14 cellular contexts compared by ENCODE assay signal in the genomic region with DNA sequence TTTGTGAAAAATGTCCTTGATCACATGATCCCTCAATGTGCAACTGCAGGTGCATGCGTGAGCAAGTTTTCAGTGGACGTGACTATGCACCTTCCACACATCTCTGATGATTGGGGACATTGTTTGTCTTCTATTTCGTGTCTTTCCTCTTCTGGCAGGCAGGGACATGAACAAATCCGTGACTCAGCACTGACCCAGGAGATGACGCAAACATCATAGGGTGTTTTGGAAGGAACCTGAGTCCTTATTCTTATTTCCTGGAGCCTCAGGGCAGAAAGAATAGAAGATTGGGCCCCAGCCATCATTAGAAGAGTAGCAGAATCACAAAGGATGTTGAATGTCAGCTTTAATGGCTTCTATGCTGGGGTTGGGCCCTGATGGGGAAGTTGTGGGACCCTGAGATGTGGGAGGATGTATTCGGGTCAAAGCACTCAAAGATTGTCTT. TPM values are rescaled to one million over a fixed set of nuclear protein-coding genes. Genes with fewer than 3 reads are reported as not detected.
DNase-seq lines count a peak whose midpoint lies in the region; ATAC-seq, FAIRE-seq and TF ChIP-seq lines count a peak whose summit lies in the region.
"Had no signal": no experiment of that assay in that cellular context is flagged by ENCODE, and none has a peak within 500 bp of the region (broad histone marks: within the 10 kb centered on the region; RNA-seq: fewer than 3 reads in every experiment).

No MANE protein-coding gene starts in this region.

- H3K27ac ChIP-seq in upper lobe of right lung, result no peak overlapping the region
- H3K27ac ChIP-seq: SJCRH30 had no signal

- no peak for FAIRE-seq in RCC 7860 (lab: Jason Lieb, UNC)
- FAIRE-seq: urothelium cell line had no signal

- DNase-seq in cardiac septum (ENCODE audit: low spot score) (peak; percentile 81), left ventricle myocardium superior (no peak), RCC 7860 (ENCODE audit: low spot score) (peak; percentile 20), fibroblast of peridontal ligament (ENCODE audit: extremely low read depth) (peak; percentile 30), upper lobe of right lung (no peak), T-helper 1 cell (no peak)
- DNase-seq in activated CD4-positive, CD25-positive, alpha-beta regulatory T cell treated with anti-CD3 and anti-CD28 coated beads, Interleukin-2, amount 50 U/mL, for 72 hours, result no peak
- no peak for DNase-seq in activated T-cell treated with anti-CD3 and anti-CD28 coated beads, Interleukin-2, amount 50 U/mL, for 24 hours
- DNase-seq: activated CD4-positive, alpha-beta T cell treated with anti-CD3 and anti-CD28 coated beads, Interleukin-2, amount 50 U/mL, for 1 hour; activated naive CD4-positive, alpha-beta T cell treated with Interleukin-2 at 50 U/mL for 16 hours; hippocampal formation; NCI-H2081 had no signal

- no peaks in the 10 kb centered on the region for H3K27me3 Mint-ChIP-seq in activated T-cell treated with anti-CD3 and anti-CD28 coated beads, Interleukin-2, amount 50 U/mL, for 24 hours

- no peak overlapping the region for H3K27ac Mint-ChIP-seq in activated T-cell treated with anti-CD3 and anti-CD28 coated beads, Interleukin-2, amount 50 U/mL, for 24 hours

- H3K9me3 ChIP-seq in upper lobe of right lung, result no peaks in the 10 kb centered on the region
- H3K9me3 ChIP-seq: SJCRH30 had no signal

- no peaks in the 10 kb centered on the region for H3K36me3 ChIP-seq in upper lobe of right lung
- H3K36me3 ChIP-seq: SJCRH30 had no signal

- H3K36me3 Mint-ChIP-seq in activated T-cell treated with anti-CD3 and anti-CD28 coated beads, Interleukin-2, amount 50 U/mL, for 24 hours (ENCODE audit: low read depth), result peaks cover 13% of the 10 kb centered on the region

- H3K4me1 ChIP-seq in upper lobe of right lung, result no peaks in the 10 kb centered on the region
- H3K4me1 ChIP-seq: SJCRH30 had no signal

- H3K9me3 Mint-ChIP-seq in activated T-cell treated with anti-CD3 and anti-CD28 coated beads, Interleukin-2, amount 50 U/mL, for 24 hours, result no peaks in the 10 kb centered on the region

- intact Hi-C loops in cardiac septum (cut with DNase I) (no loop called here), left ventricle myocardium superior (cut with micrococcal nuclease) (no loop called here), upper lobe of right lung (cut with DNase I) (no loop called here)

- no peak overlapping the region for H3K4me3 Mint-ChIP-seq in activated T-cell treated with anti-CD3 and anti-CD28 coated beads, Interleukin-2, amount 50 U/mL, for 24 hours

- no peak for TF ChIP-seq CTCF in upper lobe of right lung (IDR thresholded peaks at IDR 0.05)

- ATAC-seq in left ventricle myocardium superior, result no peak
- peak; percentile 67 for ATAC-seq in upper lobe of right lung

- H3K27me3 ChIP-seq in upper lobe of right lung, result no peaks in the 10 kb centered on the region

- H3K4me3 ChIP-seq in upper lobe of right lung, result no peak overlapping the region
- H3K4me3 ChIP-seq: SJCRH30 had no signal

- H3K4me1 Mint-ChIP-seq in activated T-cell treated with anti-CD3 and anti-CD28 coated beads, Interleukin-2, amount 50 U/mL, for 24 hours (ENCODE audit: low read depth), result peaks cover 11% of the 10 kb centered on the region

RNA-seq across cellular contexts. Expression of gene SIRPD, which starts 11.9 kb away (rescaled TPM):
- total RNA-seq in cardiac septum (not detected), left ventricle myocardium superior (not detected), upper lobe of right lung (0.78 TPM)
- total RNA-seq: SJCRH30 had no signal

RNA-seq across cellular contexts. Expression of gene SIRPB1, which starts 50.4 kb away (rescaled TPM):
- total RNA-seq in cardiac septum (0.92 TPM), left ventricle myocardium superior (0.82 TPM), upper lobe of right lung (11.6 TPM)
- total RNA-seq: SJCRH30 had no signal

Comparison
In these comparisons a context has a peak if more than half of its experiments do, and no peak if none do; other contexts are left out.
1. DNase-seq: peak in cardiac septum (single experiment), RCC 7860 (single experiment) and fibroblast of peridontal ligament (single experiment); none in left ventricle myocardium superior (single experiment), upper lobe of right lung (single experiment), activated CD4-positive, CD25-positive, alpha-beta regulatory T cell treated with anti-CD3 and anti-CD28 coated beads, Interleukin-2, amount 50 U/mL, for 72 hours (single experiment), activated T-cell treated with anti-CD3 and anti-CD28 coated beads, Interleukin-2, amount 50 U/mL, for 24 hours (single experiment) and T-helper 1 cell (0 of 5).